1 cellular context compared by ENCODE assay signal in the genomic region with DNA sequence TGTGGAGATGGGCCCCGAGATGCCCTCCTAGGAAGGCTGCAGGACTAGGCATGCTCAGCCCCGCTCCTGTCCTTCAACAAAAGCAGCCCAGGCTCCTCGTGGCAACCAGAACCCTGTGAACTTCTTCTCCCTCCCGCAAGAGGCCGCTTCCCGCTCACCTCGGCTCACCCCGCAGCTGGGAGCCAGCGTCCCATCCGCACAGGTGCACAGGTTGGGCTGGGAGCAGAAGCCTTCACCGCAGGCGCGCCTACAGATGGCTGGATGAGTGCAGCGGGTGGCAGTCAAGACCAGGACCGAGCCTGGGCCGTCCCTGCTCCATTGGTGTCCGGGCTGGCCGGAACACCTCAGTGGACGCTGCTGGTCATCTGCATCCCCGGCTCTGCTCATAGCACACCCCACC.
TF ChIP-seq lines count a peak whose summit lies in the region.

No MANE protein-coding gene starts in this region.

TF ChIP-seq in HepG2, 621 proteins besides CTCF, POLR2A, EP300 and RAD21 (continued from another document):
- TF ChIP-seq, protein P1, sequence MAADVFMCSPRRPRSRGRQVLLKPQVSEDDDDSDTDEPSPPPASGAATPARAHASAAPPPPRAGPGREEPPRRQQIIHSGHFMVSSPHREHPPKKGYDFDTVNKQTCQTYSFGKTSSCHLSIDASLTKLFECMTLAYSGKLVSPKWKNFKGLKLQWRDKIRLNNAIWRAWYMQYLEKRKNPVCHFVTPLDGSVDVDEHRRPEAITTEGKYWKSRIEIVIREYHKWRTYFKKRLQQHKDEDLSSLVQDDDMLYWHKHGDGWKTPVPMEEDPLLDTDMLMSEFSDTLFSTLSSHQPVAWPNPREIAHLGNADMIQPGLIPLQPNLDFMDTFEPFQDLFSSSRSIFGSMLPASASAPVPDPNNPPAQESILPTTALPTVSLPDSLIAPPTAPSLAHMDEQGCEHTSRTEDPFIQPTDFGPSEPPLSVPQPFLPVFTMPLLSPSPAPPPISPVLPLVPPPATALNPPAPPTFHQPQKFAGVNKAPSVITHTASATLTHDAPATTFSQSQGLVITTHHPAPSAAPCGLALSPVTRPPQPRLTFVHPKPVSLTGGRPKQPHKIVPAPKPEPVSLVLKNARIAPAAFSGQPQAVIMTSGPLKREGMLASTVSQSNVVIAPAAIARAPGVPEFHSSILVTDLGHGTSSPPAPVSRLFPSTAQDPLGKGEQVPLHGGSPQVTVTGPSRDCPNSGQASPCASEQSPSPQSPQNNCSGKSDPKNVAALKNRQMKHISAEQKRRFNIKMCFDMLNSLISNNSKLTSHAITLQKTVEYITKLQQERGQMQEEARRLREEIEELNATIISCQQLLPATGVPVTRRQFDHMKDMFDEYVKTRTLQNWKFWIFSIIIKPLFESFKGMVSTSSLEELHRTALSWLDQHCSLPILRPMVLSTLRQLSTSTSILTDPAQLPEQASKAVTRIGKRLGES (CRISPR knock-in tag; IDR thresholded peaks at IDR 0.05; ENCODE audit: borderline replicate concordance): no peak
- TF ChIP-seq SMARCC2 (IDR thresholded peaks at IDR 0.05) (no peak), MAFF (IDR thresholded peaks at IDR 0.05; ENCODE audit: low read depth, low read length) (no peak), MYNN (CRISPR knock-in tag; IDR thresholded peaks at IDR 0.05; ENCODE audit: low read depth) (no peak), ZNF496 (CRISPR knock-in tag; IDR thresholded peaks at IDR 0.05; ENCODE audit: insufficient replicate concordance) (no peak), ARID2 (CRISPR knock-in tag; IDR thresholded peaks at IDR 0.05; ENCODE audit: borderline replicate concordance) (no peak), ZNF768 (CRISPR knock-in tag; IDR thresholded peaks at IDR 0.05) (peak; percentile 26; the same call in 1 of the 2 replicates), HCFC1 (IDR thresholded peaks at IDR 0.05; ENCODE audit: low read depth, low read length) (no peak), PAF1 (CRISPR knock-in tag; IDR thresholded peaks at IDR 0.05) (no peak), ZNF530 (CRISPR knock-in tag; IDR thresholded peaks at IDR 0.05; ENCODE audit: low read depth) (no peak), KLF11 (CRISPR knock-in tag; IDR thresholded peaks at IDR 0.05) (no peak), GTF3A (CRISPR knock-in tag; conservative IDR thresholded peaks at IDR 0.05) (no peak), STAG1 (CRISPR knock-in tag; IDR thresholded peaks at IDR 0.05) (peak; percentile 53), ZNF12 (CRISPR knock-in tag; IDR thresholded peaks at IDR 0.05) (no peak), ATRX (CRISPR knock-in tag; IDR thresholded peaks at IDR 0.05; ENCODE audit: borderline replicate concordance) (no peak), TBX3 (IDR thresholded peaks at IDR 0.05; ENCODE audit: borderline replicate concordance) (no peak)
- TF ChIP-seq, protein P2, sequence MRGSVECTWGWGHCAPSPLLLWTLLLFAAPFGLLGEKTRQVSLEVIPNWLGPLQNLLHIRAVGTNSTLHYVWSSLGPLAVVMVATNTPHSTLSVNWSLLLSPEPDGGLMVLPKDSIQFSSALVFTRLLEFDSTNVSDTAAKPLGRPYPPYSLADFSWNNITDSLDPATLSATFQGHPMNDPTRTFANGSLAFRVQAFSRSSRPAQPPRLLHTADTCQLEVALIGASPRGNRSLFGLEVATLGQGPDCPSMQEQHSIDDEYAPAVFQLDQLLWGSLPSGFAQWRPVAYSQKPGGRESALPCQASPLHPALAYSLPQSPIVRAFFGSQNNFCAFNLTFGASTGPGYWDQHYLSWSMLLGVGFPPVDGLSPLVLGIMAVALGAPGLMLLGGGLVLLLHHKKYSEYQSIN (CRISPR knock-in tag; IDR thresholded peaks at IDR 0.05; ENCODE audit: borderline replicate concordance): no peak
- TF ChIP-seq, protein P3, sequence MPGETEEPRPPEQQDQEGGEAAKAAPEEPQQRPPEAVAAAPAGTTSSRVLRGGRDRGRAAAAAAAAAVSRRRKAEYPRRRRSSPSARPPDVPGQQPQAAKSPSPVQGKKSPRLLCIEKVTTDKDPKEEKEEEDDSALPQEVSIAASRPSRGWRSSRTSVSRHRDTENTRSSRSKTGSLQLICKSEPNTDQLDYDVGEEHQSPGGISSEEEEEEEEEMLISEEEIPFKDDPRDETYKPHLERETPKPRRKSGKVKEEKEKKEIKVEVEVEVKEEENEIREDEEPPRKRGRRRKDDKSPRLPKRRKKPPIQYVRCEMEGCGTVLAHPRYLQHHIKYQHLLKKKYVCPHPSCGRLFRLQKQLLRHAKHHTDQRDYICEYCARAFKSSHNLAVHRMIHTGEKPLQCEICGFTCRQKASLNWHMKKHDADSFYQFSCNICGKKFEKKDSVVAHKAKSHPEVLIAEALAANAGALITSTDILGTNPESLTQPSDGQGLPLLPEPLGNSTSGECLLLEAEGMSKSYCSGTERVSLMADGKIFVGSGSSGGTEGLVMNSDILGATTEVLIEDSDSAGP (CRISPR knock-in tag; IDR thresholded peaks at IDR 0.05; ENCODE audit: borderline replicate concordance): peak; percentile 28; the same call in 1 of the 2 replicates
- TF ChIP-seq, protein P4, sequence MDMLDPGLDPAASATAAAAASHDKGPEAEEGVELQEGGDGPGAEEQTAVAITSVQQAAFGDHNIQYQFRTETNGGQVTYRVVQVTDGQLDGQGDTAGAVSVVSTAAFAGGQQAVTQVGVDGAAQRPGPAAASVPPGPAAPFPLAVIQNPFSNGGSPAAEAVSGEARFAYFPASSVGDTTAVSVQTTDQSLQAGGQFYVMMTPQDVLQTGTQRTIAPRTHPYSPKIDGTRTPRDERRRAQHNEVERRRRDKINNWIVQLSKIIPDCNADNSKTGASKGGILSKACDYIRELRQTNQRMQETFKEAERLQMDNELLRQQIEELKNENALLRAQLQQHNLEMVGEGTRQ (IDR thresholded peaks at IDR 0.05; ENCODE audit: low read depth, low read length): no peak
- TF ChIP-seq, protein P4 (CRISPR knock-in tag; IDR thresholded peaks at IDR 0.05; ENCODE audit: borderline replicate concordance): no peak
